Comparison of ENCODE assay signal across 25 cellular contexts in the genomic region with DNA sequence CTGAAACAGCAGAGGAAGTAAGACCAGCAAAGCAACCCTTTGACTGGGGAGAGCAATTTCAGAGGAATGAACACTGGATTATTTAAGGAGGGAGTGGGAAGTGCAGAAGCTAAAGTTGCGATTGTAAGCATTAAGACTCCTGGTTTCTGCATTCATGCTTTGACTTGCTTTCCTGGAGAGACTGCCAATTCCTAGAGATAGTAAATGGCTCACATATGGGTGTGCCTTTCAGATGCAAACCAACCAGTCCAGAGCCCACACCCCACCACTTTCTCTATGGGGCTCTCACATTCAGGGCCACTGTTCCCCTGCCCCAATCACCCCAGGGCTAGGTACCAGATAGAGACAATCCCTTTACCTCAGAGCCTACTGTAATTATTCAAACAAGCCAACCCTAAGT.
"Had no signal": no experiment of that assay in that cellular context is flagged by ENCODE, and none has a peak within 500 bp of the region (broad histone marks: within the 10 kb centered on the region; RNA-seq: fewer than 3 reads in every experiment).

No MANE protein-coding gene starts in this region.

- H3K4me1 Mint-ChIP-seq: activated naive CD4-positive, alpha-beta T cell treated with anti-CD3 and anti-CD28 coated beads, Interleukin-2, amount 10 ng/mL, durations not matched to agents 7 days and 5 days; activated naive CD8-positive, alpha-beta T cell treated with anti-CD3 and anti-CD28 coated beads, Interleukin-2, amount 10 ng/mL, durations not matched to agents 7 days and 5 days; natural killer cell had no signal

- H3K4me3 ChIP-seq: left lung, lower lobe of right lung, neural progenitor cell, suprapubic skin, tibial artery, upper lobe of right lung had no signal

- H3K36me3 Mint-ChIP-seq: activated naive CD4-positive, alpha-beta T cell treated with anti-CD3 and anti-CD28 coated beads, Interleukin-2, amount 10 ng/mL, durations not matched to agents 7 days and 5 days; activated naive CD8-positive, alpha-beta T cell treated with anti-CD3 and anti-CD28 coated beads, Interleukin-2, amount 10 ng/mL, durations not matched to agents 7 days and 5 days; natural killer cell; neural progenitor cell had no signal

- H3K27me3 ChIP-seq: brain microvascular endothelial cell, left lung, neural progenitor cell, suprapubic skin, tibial artery, upper lobe of right lung had no signal

- H3K27me3 Mint-ChIP-seq: activated naive CD8-positive, alpha-beta T cell treated with anti-CD3 and anti-CD28 coated beads, Interleukin-2, amount 10 ng/mL, durations not matched to agents 7 days and 5 days had no signal

- H3K9me3 Mint-ChIP-seq: activated naive CD4-positive, alpha-beta T cell treated with anti-CD3 and anti-CD28 coated beads, Interleukin-2, amount 10 ng/mL, durations not matched to agents 7 days and 5 days; activated naive CD8-positive, alpha-beta T cell treated with anti-CD3 and anti-CD28 coated beads, Interleukin-2, amount 10 ng/mL, durations not matched to agents 7 days and 5 days; neural progenitor cell had no signal

- H3K4me3 Mint-ChIP-seq: activated naive CD4-positive, alpha-beta T cell treated with anti-CD3 and anti-CD28 coated beads, Interleukin-2, amount 10 ng/mL, durations not matched to agents 7 days and 5 days; activated naive CD8-positive, alpha-beta T cell treated with anti-CD3 and anti-CD28 coated beads, Interleukin-2, amount 10 ng/mL, durations not matched to agents 7 days and 5 days; natural killer cell; neural progenitor cell had no signal

- H3K9me3 ChIP-seq: left lung, lower lobe of right lung, suprapubic skin, tibial artery, upper lobe of right lung had no signal

- H3K27ac ChIP-seq: brain microvascular endothelial cell, left lung, lower lobe of right lung, neural progenitor cell, suprapubic skin, tibial artery, upper lobe of right lung, VCaP had no signal

- H3K36me3 ChIP-seq: brain microvascular endothelial cell, left lung, lower lobe of right lung, neural progenitor cell, suprapubic skin, tibial artery, upper lobe of right lung had no signal

- ATAC-seq: activated CD4-positive, CD25-positive, alpha-beta regulatory T cell treated with anti-CD3 and anti-CD28 coated beads, Interleukin-2, amount 50 U/mL, for 24 hours; left lung; lower lobe of right lung; natural killer cell; upper lobe of right lung had no signal

- H3K4me1 ChIP-seq: left lung, lower lobe of right lung, upper lobe of right lung had no signal

- H3K27ac Mint-ChIP-seq: activated naive CD4-positive, alpha-beta T cell treated with anti-CD3 and anti-CD28 coated beads, Interleukin-2, amount 10 ng/mL, durations not matched to agents 7 days and 5 days; activated naive CD8-positive, alpha-beta T cell treated with anti-CD3 and anti-CD28 coated beads, Interleukin-2, amount 10 ng/mL, durations not matched to agents 7 days and 5 days; natural killer cell; neural progenitor cell had no signal

- DNase-seq: activated CD4-positive, alpha-beta T cell treated with anti-CD3 and anti-CD28 coated beads for 48 hours; activated CD4-positive, alpha-beta T cell treated with anti-CD3 and anti-CD28 coated beads, Interleukin-2, amount 50 U/mL, for 48 hours; activated CD8-positive, alpha-beta memory T cell treated with anti-CD3 and anti-CD28 coated beads for 24 hours; activated effector memory CD4-positive, alpha-beta T cell treated with anti-CD3 and anti-CD28 coated beads, Interleukin-2, amount 50 U/mL, for 16 hours; activated naive CD4-positive, alpha-beta T cell treated with anti-CD3 and anti-CD28 coated beads, Interleukin-2, amount 10 ng/mL, durations not matched to agents 7 days and 5 days; activated naive CD8-positive, alpha-beta T cell treated with anti-CD3 and anti-CD28 coated beads, Interleukin-2, amount 10 ng/mL, durations not matched to agents 7 days and 5 days; brain microvascular endothelial cell; central memory CD4-positive, alpha-beta T cell; head of caudate nucleus; hypothalamus; left lung; lower lobe of right lung; natural killer cell; posterior cingulate gyrus; right cardiac atrium; stimulated activated CD4-positive, alpha-beta T cell treated with anti-CD3 and anti-CD28 coated beads, Interleukin-15, amount 100 ng/mL, for 24 hours; stimulated activated CD4-positive, alpha-beta T cell treated with anti-CD3 and anti-CD28 coated beads, Interleukin-2, amount 100 ng/mL, for 24 hours; stimulated activated naive CD4-positive, alpha-beta T cell; T-helper 9 cell; tibial artery; upper lobe of right lung had no signal
